In genomic region chr13:38349386-38350113, GRCh38 we compare ENCODE assay signal across 8 cellular contexts. TPM values are rescaled to one million over a fixed set of nuclear protein-coding genes. Genes with fewer than 3 reads are reported as not detected.
A peak's percentile ranks its signal among the peaks of the same experiment; 100 is the strongest.
DNase-seq lines count a peak whose midpoint lies in the region; ATAC-seq and TF ChIP-seq lines count a peak whose summit lies in the region.

Gene UFM1 (plus strand): TSS chr13:38349851. CDS start chr13:38349920, 69 bp downstream.

- TF ChIP-seq CTCF in SK-N-SH (IDR thresholded peaks at IDR 0.05) (no peak), gastroesophageal sphincter (IDR thresholded peaks at IDR 0.05) (no peak), neutrophil (IDR thresholded peaks at IDR 0.05) (no peak)

- DNase-seq in GM04504 (ENCODE audit: low read depth), result peak; percentile 86
- DNase-seq in NCI-H1048 (lab: John Stamatoyannopoulos, UW), result peak; percentile 72
- DNase-seq in SK-N-SH, result peak; percentile 83
- DNase-seq in activated naive CD4-positive, alpha-beta T cell treated with anti-CD3 and anti-CD28 coated beads, Interleukin-2, amount 50 U/mL, for 16 hours, result peak; percentile 87
- peak; percentile 40 to 90 (median 77) for DNase-seq in substantia nigra (lab: John Stamatoyannopoulos, UW)

- H3K4me2 ChIP-seq in SK-N-SH, result peak within 1 kb of the TSS; percentile 75

- peak within 1 kb of the TSS; percentile 79 for H3K9ac ChIP-seq in SK-N-SH

- POLR2A ChIA-PET in SK-N-SH (lab: Yijun Ruan, JAX), result no interaction called here

- H2AFZ ChIP-seq in SK-N-SH (ENCODE audit: low read depth), result peak within 1 kb of the TSS; percentile 88

- H3K9me3 ChIP-seq in SK-N-SH (no peaks in the 10 kb centered on the region), gastroesophageal sphincter (no peaks in the 10 kb centered on the region), neutrophil (no peaks in the 10 kb centered on the region)

- peaks cover 25 to 30% of the 10 kb centered on the region in 2 experiments for H3K36me3 ChIP-seq in SK-N-SH (replicated peaks in 1 of 2; ENCODE audit: control insufficient read depth in 1 of 2, insufficient read depth in 2 of 2, low read length in 1 of 2)
- H3K36me3 ChIP-seq in gastroesophageal sphincter, result peaks cover 0 to 5% of the 10 kb centered on the region in 2 donors
- no peaks in the 10 kb centered on the region for H3K36me3 ChIP-seq in neutrophil

- CTCF ChIA-PET in SK-N-SH (lab: Yijun Ruan, JAX), result interaction anchor here (0.6 to 1.5 kb wide), 3 partner anchors 13 to 1593 kb away, joined by 3 to 5 read pairs (median 3); no protein-coding TSS in a partner anchor

- peak within 1 kb of the TSS; percentile 85 to 99 for H3K4me3 ChIP-seq in SK-N-SH (ENCODE audit: low read depth in 2 of 2, low read length in 1 of 2)
- peak within 1 kb of the TSS; percentile 73 to 77 for H3K4me3 ChIP-seq in gastroesophageal sphincter
- H3K4me3 ChIP-seq in neutrophil (ENCODE audit: low read depth in 1 of 2, low read length in 1 of 2), result peak within 1 kb of the TSS; percentile 78

- TF ChIP-seq RAD21 in SK-N-SH (IDR thresholded peaks at IDR 0.05; ENCODE audit: low read length), result no peak; the same call in 1 of the 2 replicates

- peaks cover 42% of the 10 kb centered on the region for H3K79me2 ChIP-seq in SK-N-SH (ENCODE audit: insufficient read depth)

- no peaks in the 10 kb centered on the region; the same call in 1 of the 2 replicates for H4K20me1 ChIP-seq in SK-N-SH (ENCODE audit: insufficient read depth)

- TF ChIP-seq EP300 in SK-N-SH (IDR thresholded peaks at IDR 0.05; ENCODE audit: borderline replicate concordance in 1 of 2, low read depth in 1 of 2, low read length in 1 of 2), result no peak
- TF ChIP-seq EP300 in gastroesophageal sphincter (IDR thresholded peaks at IDR 0.05), result no peak

- H3K27ac ChIP-seq in SK-N-SH (ENCODE audit: low read depth in 2 of 2, low read length in 1 of 2), result peak within 1 kb of the TSS; percentile 83 to 85
- peak within 1 kb of the TSS; percentile 72 to 95 (median 89) for H3K27ac ChIP-seq in gastroesophageal sphincter
- peak within 1 kb of the TSS; percentile 80 for H3K27ac ChIP-seq in neutrophil
- H3K27ac ChIP-seq in substantia nigra (ENCODE audit: low read depth, low read length, poor library complexity, severe bottlenecking), result peak within 1 kb of the TSS; percentile 77

- TF ChIP-seq POLR2A in gastroesophageal sphincter (IDR thresholded peaks at IDR 0.05), result peak; percentile 20 to 33

- ATAC-seq in HG02571 (IDR thresholded peaks at IDR 0.05; ENCODE audit: unreplicated experiment) (peak; percentile 94), gastroesophageal sphincter (peak; percentile 99)

- no peaks in the 10 kb centered on the region for H3F3A ChIP-seq in SK-N-SH (replicated peaks; ENCODE audit: insufficient read depth)

- H3K4me1 ChIP-seq in SK-N-SH (ENCODE audit: control insufficient read depth in 1 of 2, insufficient read depth in 2 of 2, low read depth in 1 of 2, low read length in 1 of 2) (peaks cover 6 to 10% of the 10 kb centered on the region in 2 experiments; a peak in 2 of 4 replicates), gastroesophageal sphincter (peaks cover 5 to 30% (median 6%) of the 10 kb centered on the region in 3 donors), neutrophil (ENCODE audit: control insufficient read depth in 1 of 2, insufficient read depth in 1 of 2, low read depth in 1 of 2, low read length in 1 of 2) (peaks cover 16 to 19% of the 10 kb centered on the region in 2 experiments)

- no peaks in the 10 kb centered on the region for H3K27me3 ChIP-seq in SK-N-SH (ENCODE audit: insufficient read depth)
- no peaks in the 10 kb centered on the region for H3K27me3 ChIP-seq in gastroesophageal sphincter
- peaks cover 16% of the 10 kb centered on the region for H3K27me3 ChIP-seq in neutrophil

- 2% methylated on average over 25 of the region's 41 CpGs for whole genome bisulfite sequencing in SK-N-SH (ENCODE audit: low lambda C conversion rate)
- 1% methylated on average over 11 to 29 of the region's 41 CpGs for WGBS in gastroesophageal sphincter (ENCODE audit: low coverage in 1 of 2), 2 donors

- H3K9me2 ChIP-seq in SK-N-SH, result no peaks in the 10 kb centered on the region

TF ChIP-seq in SK-N-SH, 30 proteins besides CTCF, POLR2A, EP300 and RAD21:
- TF ChIP-seq RCOR1 (IDR thresholded peaks at IDR 0.05; ENCODE audit: low read length) (no peak), ELF1 (IDR thresholded peaks at IDR 0.05) (peak; percentile 82), NFIC (IDR thresholded peaks at IDR 0.05; ENCODE audit: borderline replicate concordance) (0 out of 2 replicates have a peak, but pooled peaks have one; percentile 25), TAF1 (IDR thresholded peaks at IDR 0.05; ENCODE audit: borderline replicate concordance, low read depth, low read length) (0 out of 2 replicates have a peak, but pooled peaks have one; percentile 36), GABPA (IDR thresholded peaks at IDR 0.05; ENCODE audit: low read depth) (peak; percentile 62), PBX3 (IDR thresholded peaks at IDR 0.05) (no peak), SMC3 (IDR thresholded peaks at IDR 0.05; ENCODE audit: low read depth, low read length) (no peak), SIN3A (IDR thresholded peaks at IDR 0.05; ENCODE audit: borderline replicate concordance, low read depth, low read length) (0 out of 2 replicates have a peak, but pooled peaks have one; percentile 35), YY1 (IDR thresholded peaks at IDR 0.05; ENCODE audit: low read depth) (no peak), MEF2A (IDR thresholded peaks at IDR 0.05; ENCODE audit: borderline replicate concordance, low read depth) (no peak), MXI1 (IDR thresholded peaks at IDR 0.05; ENCODE audit: low read depth, low read length) (peak; percentile 96), EZH2phosphoT487 (IDR thresholded peaks at IDR 0.05; ENCODE audit: borderline replicate concordance, low read depth) (no peak), POLR2AphosphoS5 (IDR thresholded peaks at IDR 0.05; ENCODE audit: low read depth, low read length) (peak; percentile 48; the same call in 1 of the 2 replicates), RFX5 (IDR thresholded peaks at IDR 0.05; ENCODE audit: low read length) (no peak)
- TF ChIP-seq, protein P1, sequence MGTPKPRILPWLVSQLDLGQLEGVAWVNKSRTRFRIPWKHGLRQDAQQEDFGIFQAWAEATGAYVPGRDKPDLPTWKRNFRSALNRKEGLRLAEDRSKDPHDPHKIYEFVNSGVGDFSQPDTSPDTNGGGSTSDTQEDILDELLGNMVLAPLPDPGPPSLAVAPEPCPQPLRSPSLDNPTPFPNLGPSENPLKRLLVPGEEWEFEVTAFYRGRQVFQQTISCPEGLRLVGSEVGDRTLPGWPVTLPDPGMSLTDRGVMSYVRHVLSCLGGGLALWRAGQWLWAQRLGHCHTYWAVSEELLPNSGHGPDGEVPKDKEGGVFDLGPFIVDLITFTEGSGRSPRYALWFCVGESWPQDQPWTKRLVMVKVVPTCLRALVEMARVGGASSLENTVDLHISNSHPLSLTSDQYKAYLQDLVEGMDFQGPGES (IDR thresholded peaks at IDR 0.05; ENCODE audit: low read depth, low read length), result no peak
- TF ChIP-seq, protein P2, sequence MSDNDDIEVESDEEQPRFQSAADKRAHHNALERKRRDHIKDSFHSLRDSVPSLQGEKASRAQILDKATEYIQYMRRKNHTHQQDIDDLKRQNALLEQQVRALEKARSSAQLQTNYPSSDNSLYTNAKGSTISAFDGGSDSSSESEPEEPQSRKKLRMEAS (IDR thresholded peaks at IDR 0.05; ENCODE audit: low read depth), result peak; percentile 62; the same call in 1 of the 2 replicates
TF ChIP-seq in SK-N-SH: peak in this region for 8.

RNA-seq across cellular contexts. Expression of gene UFM1, which starts in this region (rescaled TPM):
- 17.0 and 23.1 TPM in 2 replicates for polyA plus RNA-seq in SK-N-SH (2012; rRNA removed)
- polyA plus RNA-seq in SK-N-SH (2012; cell fraction: cytosol; rRNA removed), result 27.2 and 37.8 TPM in 2 replicates
- 12.9 and 28.0 TPM in 2 replicates for polyA plus RNA-seq in SK-N-SH (2012; cell fraction: nucleus; rRNA removed)
- 10 to 100 TPM; 37.9 to 66.2 (median 55.0) TPM for total RNA-seq in gastroesophageal sphincter

Comparison
In these comparisons a context has a peak if more than half of its experiments do, and no peak if none do; other contexts are left out.
1. Peak in every context shown above with its lines: DNase-seq, ATAC-seq, H3K4me3 ChIP-seq and H3K27ac ChIP-seq.